In the genomic region with DNA sequence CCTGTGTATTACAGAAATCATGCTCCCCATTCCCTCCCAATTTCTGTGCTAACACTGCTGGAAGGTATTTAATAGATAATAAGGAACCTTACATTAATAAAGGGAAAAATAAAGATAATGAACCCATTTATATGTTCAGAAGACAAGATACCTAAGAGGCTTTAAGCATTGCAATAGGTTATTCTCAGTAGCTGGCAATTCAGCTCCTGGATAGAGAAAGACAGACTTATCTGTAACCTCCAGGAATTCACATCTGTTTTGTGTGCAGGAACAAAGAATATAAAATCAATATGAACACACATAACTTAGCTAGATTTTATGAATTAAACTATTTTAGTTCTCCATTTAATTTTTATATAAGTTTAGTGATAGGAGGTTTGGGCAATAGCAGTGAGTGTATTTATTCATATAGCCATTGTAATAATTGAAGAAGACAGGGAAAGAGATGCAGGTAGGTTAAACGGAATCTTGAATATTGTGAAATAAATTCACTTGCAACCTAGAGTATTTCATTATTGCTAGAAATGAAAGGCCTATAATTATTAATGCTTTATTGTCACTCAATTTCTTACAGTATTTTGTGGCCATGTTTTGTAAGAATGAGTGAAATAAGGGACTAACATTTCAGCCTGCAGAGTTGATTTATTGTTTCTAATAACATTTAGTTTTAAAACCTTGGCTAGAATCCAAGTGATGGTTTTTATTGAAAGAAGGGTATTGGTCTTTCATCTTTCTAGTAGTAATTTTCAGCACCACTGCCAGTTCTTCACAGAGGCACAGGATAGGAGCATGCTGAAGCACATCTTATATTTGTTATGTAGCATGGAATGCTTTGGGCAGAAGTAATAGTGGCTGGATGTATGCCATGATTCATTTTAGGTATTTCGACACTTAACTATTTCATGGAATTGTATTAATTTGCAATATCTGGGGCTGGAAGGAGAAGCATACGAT, we compare ENCODE assay signal across 10 cellular contexts. TPM values are rescaled to one million over a fixed set of nuclear protein-coding genes. Genes with fewer than 3 reads are reported as not detected.
DNase-seq lines count a peak whose midpoint lies in the region; TF ChIP-seq lines count a peak whose summit lies in the region.
"Had no signal": no experiment of that assay in that cellular context is flagged by ENCODE, and none has a peak within 500 bp of the region (broad histone marks: within the 10 kb centered on the region; RNA-seq: fewer than 3 reads in every experiment).

No MANE protein-coding gene starts in this region.

- TF ChIP-seq CTCF in OCI-LY3 (IDR thresholded peaks at IDR 0.05; ENCODE audit: low read depth, low read length) (no peak), fibroblast of lung (conservative IDR thresholded peaks at IDR 0.05 in 1 of 2, IDR thresholded peaks at IDR 0.05 in 1 of 2; ENCODE audit: low read depth in 1 of 2, low read length in 2 of 2) (no peak), suprapubic skin (IDR thresholded peaks at IDR 0.05) (no peak)

- DNase-seq in NCI-H2196 (lab: John Stamatoyannopoulos, UW; ENCODE audit: unreplicated experiment): peak; percentile 5
- DNase-seq in NCI-H2196 treated with DMSO at 0.1 percent for 48 hours (lab: John Stamatoyannopoulos, UW; ENCODE audit: unreplicated experiment): no peak
- peak; percentile 53 to 61 for DNase-seq in fibroblast of lung (ENCODE audit: low read depth in 2 of 2)
- no peak for DNase-seq in suprapubic skin (ENCODE audit: low spot score in 2 of 2)
- no peak for DNase-seq in KG1 (lab: John Stamatoyannopoulos, UW)
- DNase-seq in NCI-H524 treated with DMSO at 0.1 percent for 48 hours (lab: John Stamatoyannopoulos, UW): no peak
- DNase-seq in NCI-H774 (lab: John Stamatoyannopoulos, UW): no peak
- DNase-seq: midbrain had no signal

- peak overlapping the region; percentile 77 for H3K9ac ChIP-seq in OCI-LY3 (ENCODE audit: low read length)
- no peak overlapping the region for H3K9ac ChIP-seq in fibroblast of lung (ENCODE audit: insufficient read depth, low read length)

- H3K79me2 ChIP-seq in OCI-LY3 (ENCODE audit: low read length) (peaks cover 28% of the 10 kb centered on the region), fibroblast of lung (ENCODE audit: control insufficient read depth, insufficient read depth, low read length) (peaks cover 5% of the 10 kb centered on the region)

- no peak overlapping the region for H2AFZ ChIP-seq in OCI-LY3 (ENCODE audit: low read depth, low read length)
- no peak overlapping the region for H2AFZ ChIP-seq in fibroblast of lung (ENCODE audit: low read length)

- TF ChIP-seq POLR2A in suprapubic skin (IDR thresholded peaks at IDR 0.05): no peak

- H3K27me3 ChIP-seq in OCI-LY3 (ENCODE audit: low read depth, low read length) (no peaks in the 10 kb centered on the region), fibroblast of lung (ENCODE audit: control insufficient read depth, insufficient read depth, low read length) (no peaks in the 10 kb centered on the region), suprapubic skin (no peaks in the 10 kb centered on the region)
- H3K27me3 ChIP-seq: tibial nerve had no signal

- H3K4me1 ChIP-seq in OCI-LY3 (ENCODE audit: low read length) (peaks cover 19% of the 10 kb centered on the region), fibroblast of lung (ENCODE audit: control insufficient read depth, extremely low read depth, insufficient read depth, low read length) (no peaks in the 10 kb centered on the region), suprapubic skin (peaks cover 34% of the 10 kb centered on the region)

- peak overlapping the region; percentile 85 for H3K4me3 ChIP-seq in OCI-LY3 (ENCODE audit: low read length)
- H3K4me3 ChIP-seq in fibroblast of lung (replicated peaks in 1 of 4; ENCODE audit: control extremely low read depth in 1 of 4, insufficient read depth in 1 of 4, low read depth in 3 of 4, low read length in 4 of 4): peak overlapping the region in 3 of 4 experiments; percentile 78 to 97 (median 88)
- peak overlapping the region; percentile 87 for H3K4me3 ChIP-seq in suprapubic skin

- H3K36me3 ChIP-seq in OCI-LY3 (replicated peaks; ENCODE audit: low read depth, low read length): no peaks in the 10 kb centered on the region
- no peaks in the 10 kb centered on the region for H3K36me3 ChIP-seq in fibroblast of lung (ENCODE audit: control insufficient read depth, insufficient read depth, low read length)
- no peaks in the 10 kb centered on the region for H3K36me3 ChIP-seq in suprapubic skin
- H3K36me3 ChIP-seq: tibial nerve had no signal

- peak overlapping the region; percentile 96 for H3K4me2 ChIP-seq in OCI-LY3 (ENCODE audit: low read length)
- H3K4me2 ChIP-seq in fibroblast of lung (ENCODE audit: extremely low read depth, insufficient read depth, low read length): peak overlapping the region; percentile 87

- TF ChIP-seq EP300 in suprapubic skin (IDR thresholded peaks at IDR 0.05): no peak

- H3K27ac ChIP-seq in OCI-LY3 (ENCODE audit: low read length): no peak overlapping the region
- no peak overlapping the region for H3K27ac ChIP-seq in fibroblast of lung (ENCODE audit: insufficient read depth, low read length)
- no peak overlapping the region for H3K27ac ChIP-seq in suprapubic skin

- H3K9me3 ChIP-seq in OCI-LY3 (ENCODE audit: insufficient read depth, low read length) (no peaks in the 10 kb centered on the region), fibroblast of lung (ENCODE audit: control insufficient read depth, insufficient read depth, low read depth, low read length) (no peaks in the 10 kb centered on the region), suprapubic skin (no peaks in the 10 kb centered on the region)
- H3K9me3 ChIP-seq: tibial nerve had no signal

- 36% methylated on average over 3 of the region's 3 CpGs for WGBS in suprapubic skin

- H4K20me1 ChIP-seq in OCI-LY3 (ENCODE audit: insufficient read depth, low read length) (peaks cover 8% of the 10 kb centered on the region; the same call in 1 of the 2 replicates), fibroblast of lung (ENCODE audit: control insufficient read depth, extremely low read depth, insufficient read depth, low read length) (no peaks in the 10 kb centered on the region)

RNA-seq across cellular contexts. Expression of a gene that starts 1.5 kb away (rescaled TPM):
- total RNA-seq in fibroblast of lung (28.0 and 31.5 TPM in 2 replicates), suprapubic skin (10 to 100 TPM; 13.4 to 22.1 (median 14.9) TPM)
- polyA plus RNA-seq in fibroblast of lung: 17.3 and 18.4 TPM in 2 replicates
- polyA plus RNA-seq in fibroblast of lung (2012): 11.7 and 13.9 TPM in 2 replicates
- polyA minus RNA-seq in fibroblast of lung (ENCODE audit: low replicate concordance): 15.8 and 16.8 TPM in 2 replicates

Comparison
In these comparisons a context has a peak if more than half of its experiments do, and no peak if none do; other contexts are left out.
1. DNase-seq: peak in NCI-H2196 (single experiment) and fibroblast of lung (2 of 2); none in NCI-H2196 treated with DMSO at 0.1 percent for 48 hours (single experiment), suprapubic skin (0 of 2), KG1 (single experiment), NCI-H524 treated with DMSO at 0.1 percent for 48 hours (single experiment) and NCI-H774 (single experiment).
2. Peak in every context shown above with its lines, with median percentiles within 50 percentile points of each other: H3K4me3 ChIP-seq.